21 cellular contexts compared by ENCODE assay signal in the genomic region with DNA sequence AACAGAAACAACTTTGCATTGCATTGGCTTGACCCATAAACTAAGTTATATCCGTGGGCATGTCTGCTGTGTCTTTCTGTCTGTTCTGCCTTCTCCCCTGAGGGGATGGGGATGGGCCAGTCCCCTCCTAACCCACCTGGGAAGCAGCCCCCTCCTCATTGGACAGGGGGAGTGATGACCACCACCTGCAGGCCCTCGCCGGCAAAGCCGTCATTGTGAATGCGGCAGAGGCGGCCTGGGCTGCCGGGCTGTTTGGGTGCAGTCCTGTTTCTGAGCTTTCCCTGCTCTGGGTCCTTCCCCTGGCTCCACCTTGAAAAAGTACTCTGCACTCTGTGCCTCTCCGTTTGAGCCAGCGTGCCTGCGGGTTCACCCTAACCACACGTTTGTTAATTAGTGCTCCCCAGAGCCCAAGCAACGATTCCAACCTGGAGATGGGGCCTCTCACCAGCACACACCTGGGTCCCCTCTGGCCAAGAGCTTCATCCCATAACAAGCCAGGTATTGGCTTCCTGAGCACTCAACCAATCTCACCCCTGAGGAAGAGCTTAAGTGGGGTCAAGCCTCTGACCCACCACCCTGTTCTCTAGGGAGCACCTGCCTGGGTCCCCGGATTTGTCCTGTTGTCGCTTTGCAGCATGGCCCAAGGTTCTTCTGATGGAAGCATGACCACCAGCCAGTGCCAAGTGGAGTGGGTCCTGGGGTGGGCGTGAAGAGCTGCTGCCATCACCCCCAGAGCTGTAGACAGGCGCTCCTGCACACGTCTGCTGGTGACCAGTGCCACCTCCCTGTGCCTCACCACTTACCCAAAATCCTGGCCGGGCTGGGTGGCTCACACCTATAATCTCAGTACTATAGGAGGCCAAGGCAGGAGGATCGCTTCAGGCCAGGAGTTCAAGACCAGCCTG. TPM values are rescaled to one million over a fixed set of nuclear protein-coding genes. Genes with fewer than 3 reads are reported as not detected.
DNase-seq lines count a peak whose midpoint lies in the region; ATAC-seq, FAIRE-seq and TF ChIP-seq lines count a peak whose summit lies in the region.
"Had no signal": no experiment of that assay in that cellular context is flagged by ENCODE, and none has a peak within 500 bp of the region (broad histone marks: within the 10 kb centered on the region; RNA-seq: fewer than 3 reads in every experiment).

No MANE protein-coding gene starts in this region.

- H3K27me3 ChIP-seq in sigmoid colon: no peaks in the 10 kb centered on the region
- H3K27me3 ChIP-seq: breast epithelium, heart left ventricle, Peyer's patch had no signal

- peak overlapping the region; percentile 13 for H3K27ac Mint-ChIP-seq in activated CD4-positive, alpha-beta T cell treated with anti-CD3 and anti-CD28 coated beads, Interleukin-2, amount 10 ng/mL, durations not matched to agents 7 days and 5 days
- H3K27ac Mint-ChIP-seq in activated CD4-positive, alpha-beta T cell treated with anti-CD3 and anti-CD28 coated beads, Interleukin-2, amount 10 ng/mL, durations not matched to agents 24 days and 14 days: no peak overlapping the region
- no peak overlapping the region for H3K27ac Mint-ChIP-seq in chondrocyte (ENCODE audit: unreplicated experiment)

- no peak overlapping the region for H3K27ac ChIP-seq in sigmoid colon
- H3K27ac ChIP-seq: breast epithelium, Peyer's patch had no signal

- H3K36me3 ChIP-seq in sigmoid colon: peaks cover 17 to 47% (median 25%) of the 10 kb centered on the region in 4 donors
- H3K36me3 ChIP-seq: breast epithelium had no signal

- TF ChIP-seq EP300 in sigmoid colon (IDR thresholded peaks at IDR 0.05): no peak

- H3K4me3 ChIP-seq in sigmoid colon: no peak overlapping the region
- H3K4me3 ChIP-seq: breast epithelium, heart left ventricle, Peyer's patch had no signal

- FAIRE-seq in GM12891 (lab: Jason Lieb, UNC): no peak

- H3K27me3 Mint-ChIP-seq in activated CD4-positive, alpha-beta T cell treated with anti-CD3 and anti-CD28 coated beads, Interleukin-2, amount 10 ng/mL, durations not matched to agents 7 days and 5 days: no peaks in the 10 kb centered on the region
- H3K27me3 Mint-ChIP-seq in activated CD4-positive, alpha-beta T cell treated with anti-CD3 and anti-CD28 coated beads, Interleukin-2, amount 10 ng/mL, durations not matched to agents 24 days and 14 days: no peaks in the 10 kb centered on the region
- no peaks in the 10 kb centered on the region for H3K27me3 Mint-ChIP-seq in chondrocyte (ENCODE audit: low read depth)
- H3K27me3 Mint-ChIP-seq: naive thymus-derived CD4-positive, alpha-beta T cell had no signal

- DNase-seq in activated CD4-positive, alpha-beta T cell treated with anti-CD3 and anti-CD28 coated beads, Interleukin-2, amount 10 ng/mL, durations not matched to agents 7 days and 5 days: no peak
- DNase-seq in activated CD4-positive, alpha-beta T cell treated with anti-CD3 and anti-CD28 coated beads, Interleukin-2, amount 10 ng/mL, durations not matched to agents 24 days and 14 days: no peak
- DNase-seq in GM12891 (ENCODE audit: insufficient read length, low spot score): no peak
- peak; percentile 63 for DNase-seq in chondrocyte (ENCODE audit: low spot score)
- DNase-seq in sigmoid colon: peak; percentile 41
- no peak for DNase-seq in GOT3 (lab: John Stamatoyannopoulos, UW)
- no peak for DNase-seq in NCI-H748 treated with DMSO at 0.1 percent for 48 hours (lab: John Stamatoyannopoulos, UW)
- DNase-seq: activated CD4-positive, alpha-beta T cell treated with anti-CD3 and anti-CD28 coated beads, Interleukin-2, amount 50 U/mL, for 4 hours; activated gamma-delta T cell; AML-193; COR-L47; DND-41; heart left ventricle; IMR-90; naive thymus-derived CD4-positive, alpha-beta T cell; NCI-H1436 treated with DMSO at 0.1 percent for 48 hours; NCI-H510A treated with DMSO at 0.1 percent for 48 hours; Peyer's patch had no signal

- WGBS in sigmoid colon, 2 donors: 90% methylated on average over 19 of the region's 19 CpGs

- H3K4me1 Mint-ChIP-seq in activated CD4-positive, alpha-beta T cell treated with anti-CD3 and anti-CD28 coated beads, Interleukin-2, amount 10 ng/mL, durations not matched to agents 7 days and 5 days: peaks cover 8% of the 10 kb centered on the region
- H3K4me1 Mint-ChIP-seq in activated CD4-positive, alpha-beta T cell treated with anti-CD3 and anti-CD28 coated beads, Interleukin-2, amount 10 ng/mL, durations not matched to agents 24 days and 14 days: peaks cover 5% of the 10 kb centered on the region
- H3K4me1 Mint-ChIP-seq in chondrocyte (ENCODE audit: low read depth): no peaks in the 10 kb centered on the region

- H3K9me3 Mint-ChIP-seq in activated CD4-positive, alpha-beta T cell treated with anti-CD3 and anti-CD28 coated beads, Interleukin-2, amount 10 ng/mL, durations not matched to agents 7 days and 5 days: no peaks in the 10 kb centered on the region
- no peaks in the 10 kb centered on the region for H3K9me3 Mint-ChIP-seq in activated CD4-positive, alpha-beta T cell treated with anti-CD3 and anti-CD28 coated beads, Interleukin-2, amount 10 ng/mL, durations not matched to agents 24 days and 14 days
- H3K9me3 Mint-ChIP-seq in chondrocyte (ENCODE audit: low read depth): no peaks in the 10 kb centered on the region

- POLR2A ChIA-PET in activated CD4-positive, alpha-beta T cell treated with anti-CD3 and anti-CD28 coated beads, Interleukin-2, amount 10 ng/mL, durations not matched to agents 7 days and 5 days (lab: Charles Lee): no interaction called here

- CTCF ChIA-PET in activated CD4-positive, alpha-beta T cell treated with anti-CD3 and anti-CD28 coated beads, Interleukin-2, amount 10 ng/mL, durations not matched to agents 7 days and 5 days (lab: Charles Lee): interaction anchor here (0.6 to 2.2 kb wide), 8 partner anchors 9 to 234 kb away, joined by 3 to 8 read pairs (median 3); no protein-coding TSS in a partner anchor

- H3K36me3 Mint-ChIP-seq in activated CD4-positive, alpha-beta T cell treated with anti-CD3 and anti-CD28 coated beads, Interleukin-2, amount 10 ng/mL, durations not matched to agents 7 days and 5 days (ENCODE audit: low read depth): peaks cover 23% of the 10 kb centered on the region
- peaks cover 28% of the 10 kb centered on the region for H3K36me3 Mint-ChIP-seq in activated CD4-positive, alpha-beta T cell treated with anti-CD3 and anti-CD28 coated beads, Interleukin-2, amount 10 ng/mL, durations not matched to agents 24 days and 14 days (ENCODE audit: low read depth)
- peaks cover 20% of the 10 kb centered on the region for H3K36me3 Mint-ChIP-seq in chondrocyte (ENCODE audit: low read depth)

- H3K4me1 ChIP-seq in sigmoid colon: no peaks in the 10 kb centered on the region
- H3K4me1 ChIP-seq: breast epithelium, Peyer's patch had no signal

- TF ChIP-seq POLR2A in GM12891 (IDR thresholded peaks at IDR 0.05; ENCODE audit: low read depth, low read length) (no peak), sigmoid colon (IDR thresholded peaks at IDR 0.05) (no peak)

- H3K4me3 Mint-ChIP-seq in activated CD4-positive, alpha-beta T cell treated with anti-CD3 and anti-CD28 coated beads, Interleukin-2, amount 10 ng/mL, durations not matched to agents 7 days and 5 days: no peak overlapping the region
- no peak overlapping the region for H3K4me3 Mint-ChIP-seq in activated CD4-positive, alpha-beta T cell treated with anti-CD3 and anti-CD28 coated beads, Interleukin-2, amount 10 ng/mL, durations not matched to agents 24 days and 14 days
- no peak overlapping the region for H3K4me3 Mint-ChIP-seq in chondrocyte (ENCODE audit: unreplicated experiment)
- H3K4me3 Mint-ChIP-seq: naive thymus-derived CD4-positive, alpha-beta T cell had no signal

- no peaks in the 10 kb centered on the region for H3K9me3 ChIP-seq in sigmoid colon
- H3K9me3 ChIP-seq: breast epithelium, heart left ventricle, Peyer's patch had no signal

- intact Hi-C loops in activated CD4-positive, alpha-beta T cell treated with anti-CD3 and anti-CD28 coated beads, Interleukin-2, amount 10 ng/mL, durations not matched to agents 24 days and 14 days (cut with micrococcal nuclease): no loop called here
- intact Hi-C loops in sigmoid colon (cut with DNase I): no loop called here

- ATAC-seq in HG03565 (IDR thresholded peaks at IDR 0.05; ENCODE audit: unreplicated experiment): no peak
- ATAC-seq: heart left ventricle; left lobe of liver; naive thymus-derived CD4-positive, alpha-beta T cell had no signal

- TF ChIP-seq CTCF in chondrocyte (IDR thresholded peaks at IDR 0.05) (no peak), sigmoid colon (IDR thresholded peaks at IDR 0.05) (no peak)

TF ChIP-seq in GM12891, 5 proteins besides CTCF, POLR2A, EP300 and RAD21:
- no peak for TF ChIP-seq PAX5 (IDR thresholded peaks at IDR 0.05; ENCODE audit: insufficient read depth, low read length, severe bottlenecking)
- TF ChIP-seq POLR2AphosphoS5 (IDR thresholded peaks at IDR 0.05; ENCODE audit: low read depth, low read length): no peak
- no peak for TF ChIP-seq TAF1 (IDR thresholded peaks at IDR 0.05; ENCODE audit: low read depth, low read length)
- TF ChIP-seq SPI1 (IDR thresholded peaks at IDR 0.05; ENCODE audit: low read depth, low read length): peak; percentile 17; the same call in 1 of the 2 replicates
- TF ChIP-seq POU2F2 (IDR thresholded peaks at IDR 0.05; ENCODE audit: low read depth, low read length): no peak

RNA-seq across cellular contexts. Expression of gene ZMIZ2, which starts 39.4 kb away (rescaled TPM):
- total RNA-seq in activated CD4-positive, alpha-beta T cell treated with anti-CD3 and anti-CD28 coated beads, Interleukin-2, amount 10 ng/mL, durations not matched to agents 7 days and 5 days: 100 to 1,000 TPM in 1 of 2 experiments, 10 to 100 TPM in 1; 98.6 to 100 TPM
- 130 and 133 TPM in 2 replicates for total RNA-seq in activated CD4-positive, alpha-beta T cell treated with anti-CD3 and anti-CD28 coated beads, Interleukin-2, amount 10 ng/mL, durations not matched to agents 24 days and 14 days
- polyA plus RNA-seq in GM12891 (2012; ENCODE audit: low read depth, missing spikeins): 67.6 TPM
- total RNA-seq in chondrocyte (68.5 to 73.5 TPM (median 72.6 TPM) in 3 replicates), sigmoid colon (10 to 100 TPM; 11.1 to 44.6 (median 12.5) TPM)
- 10 to 100 TPM in 1 of 3 donors, 1 to 10 TPM in 2; 8.4 to 64.7 (median 8.6) TPM for polyA plus RNA-seq in sigmoid colon

Comparison
In these comparisons a context has a peak if more than half of its experiments do, and no peak if none do; other contexts are left out.
1. DNase-seq: peak in chondrocyte (single experiment) and sigmoid colon (single experiment); none in activated CD4-positive, alpha-beta T cell treated with anti-CD3 and anti-CD28 coated beads, Interleukin-2, amount 10 ng/mL, durations not matched to agents 7 days and 5 days (single experiment), activated CD4-positive, alpha-beta T cell treated with anti-CD3 and anti-CD28 coated beads, Interleukin-2, amount 10 ng/mL, durations not matched to agents 24 days and 14 days (single experiment), GM12891 (single experiment), GOT3 (single experiment) and NCI-H748 treated with DMSO at 0.1 percent for 48 hours (single experiment).